ENCODE assay signal across 24 cellular contexts in the genomic region with DNA sequence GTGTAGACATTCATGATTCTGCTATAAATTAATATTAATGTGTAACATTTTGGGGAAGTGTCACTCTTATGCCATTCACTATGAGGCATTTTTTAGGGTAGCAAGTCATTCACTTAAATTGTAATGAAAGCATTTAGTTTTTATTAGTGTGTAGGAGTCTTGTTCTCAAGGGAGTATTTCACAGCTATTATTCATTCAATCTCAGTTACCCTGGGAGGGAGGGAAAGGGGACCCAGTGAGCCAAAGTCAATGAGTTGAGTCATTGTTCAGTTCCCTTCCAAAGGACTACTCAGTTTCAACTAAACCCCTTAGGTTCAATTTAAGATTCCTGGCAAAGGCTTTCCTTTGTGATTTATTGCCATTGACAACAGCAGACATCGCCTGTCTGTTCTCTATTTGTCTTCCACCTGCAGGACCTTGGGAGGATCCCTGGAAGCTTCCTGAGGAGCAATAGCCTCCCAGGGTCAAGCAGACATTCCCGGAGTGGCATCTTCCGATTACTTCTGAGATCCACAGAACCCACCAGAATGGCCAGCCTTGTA. TPM values are rescaled to one million over a fixed set of nuclear protein-coding genes. Genes with fewer than 3 reads are reported as not detected.
DNase-seq lines count a peak whose midpoint lies in the region; ATAC-seq and TF ChIP-seq lines count a peak whose summit lies in the region.
"Had no signal": no experiment of that assay in that cellular context is flagged by ENCODE, and none has a peak within 500 bp of the region (broad histone marks: within the 10 kb centered on the region; RNA-seq: fewer than 3 reads in every experiment).

No MANE protein-coding gene starts in this region.

- no peak overlapping the region for H3K4me3 ChIP-seq in heart left ventricle
- H3K4me3 ChIP-seq in mammary epithelial cell (replicated peaks in 1 of 3; ENCODE audit: insufficient read depth in 1 of 3, low read depth in 2 of 3, low read length in 3 of 3) = no peak overlapping the region
- no peak overlapping the region for H3K4me3 ChIP-seq in mesendoderm (ENCODE audit: low read length)
- H3K4me3 ChIP-seq: HAP-1, mucosa of descending colon, spleen had no signal

- H3K9me3 ChIP-seq in heart left ventricle = no peaks in the 10 kb centered on the region
- no peaks in the 10 kb centered on the region for H3K9me3 ChIP-seq in mammary epithelial cell (replicated peaks; ENCODE audit: insufficient read depth, low read length)
- H3K9me3 ChIP-seq: BE2C, HAP-1, mucosa of descending colon, spleen had no signal

- TF ChIP-seq CTCF in heart left ventricle (IDR thresholded peaks at IDR 0.05) = no peak
- no peak for TF ChIP-seq CTCF in mammary epithelial cell (conservative IDR thresholded peaks at IDR 0.05 in 1 of 2, IDR thresholded peaks at IDR 0.05 in 1 of 2; ENCODE audit: extremely low read depth in 1 of 2, insufficient read depth in 1 of 2, low read depth in 1 of 2, low read length in 2 of 2)

- H3K4me1 ChIP-seq in heart left ventricle = no peaks in the 10 kb centered on the region
- peaks cover 10% of the 10 kb centered on the region for H3K4me1 ChIP-seq in mammary epithelial cell (ENCODE audit: insufficient read depth, low read length)
- H3K4me1 ChIP-seq in mesendoderm (ENCODE audit: control insufficient read depth, low read depth, low read length) = no peaks in the 10 kb centered on the region
- H3K4me1 ChIP-seq: BE2C, spleen had no signal

- H3K9ac ChIP-seq in mammary epithelial cell (ENCODE audit: insufficient read depth, low read length) (no peak overlapping the region), mesendoderm (ENCODE audit: low read length) (no peak overlapping the region)

- H2BK120ac ChIP-seq in mesendoderm (ENCODE audit: low read depth, low read length) = no peak overlapping the region

- no peak overlapping the region for H3K4ac ChIP-seq in mesendoderm (ENCODE audit: low read depth, low read length)

- no peak overlapping the region for H3K23ac ChIP-seq in mesendoderm (ENCODE audit: low read length)

- dilution Hi-C loops in mammary epithelial cell (cut with HindIII; ENCODE audit: low sequenced_read_pairs) = no loop called here

- no TSS peak for BruUV-seq in mammary epithelial cell (replicated peaks; lab: Mats Ljungman, UMichigan)

- H3K79me2 ChIP-seq in mammary epithelial cell (ENCODE audit: insufficient read depth, low read length) (no peaks in the 10 kb centered on the region), mesendoderm (ENCODE audit: control insufficient read depth, insufficient read depth, low read length) (no peaks in the 10 kb centered on the region)

- in situ Hi-C loops in mammary epithelial cell (cut with MboI; ENCODE audit: low sequenced_read_pairs in 2 of 2) = no loop called here

- no peaks in the 10 kb centered on the region for H3K79me1 ChIP-seq in mesendoderm (ENCODE audit: low read length)

- no peak overlapping the region for H2BK15ac ChIP-seq in mesendoderm (replicated peaks; ENCODE audit: low read depth)

- no peak overlapping the region for H4K5ac ChIP-seq in mesendoderm (ENCODE audit: low read length)

- CTCF ChIA-PET in mammary epithelial cell (lab: Charles Lee; ENCODE audit: low non-redundant PET) = no interaction called here

- H3K36me3 ChIP-seq in heart left ventricle (no peaks in the 10 kb centered on the region), mammary epithelial cell (ENCODE audit: insufficient read depth, low read length) (no peaks in the 10 kb centered on the region), mesendoderm (ENCODE audit: control insufficient read depth, insufficient read depth, low read length) (no peaks in the 10 kb centered on the region)
- H3K36me3 ChIP-seq: BE2C, brain microvascular endothelial cell, HAP-1, spleen had no signal

- no peak overlapping the region for H3K56ac ChIP-seq in mesendoderm (ENCODE audit: low read length)

- H4K8ac ChIP-seq in mesendoderm (ENCODE audit: low read depth, low read length) = no peak overlapping the region

- no peak for TF ChIP-seq POLR2A in heart left ventricle (IDR thresholded peaks at IDR 0.05)

- H2AK5ac ChIP-seq in mesendoderm (ENCODE audit: low read length) = no peak overlapping the region

- H3K27ac ChIP-seq in heart left ventricle = no peak overlapping the region
- H3K27ac ChIP-seq in mammary epithelial cell (ENCODE audit: insufficient read depth, low read depth, low read length) = no peak overlapping the region
- no peak overlapping the region for H3K27ac ChIP-seq in mesendoderm (ENCODE audit: low read depth, low read length)
- H3K27ac ChIP-seq: brain microvascular endothelial cell, spleen had no signal

- no peak overlapping the region for H2AFZ ChIP-seq in mammary epithelial cell (ENCODE audit: low read depth, low read length)

- intact Hi-C loops in heart left ventricle (cut with DNase I) = no loop called here
- intact Hi-C loops in cardiac septum (cut with DNase I) = no loop called here
- intact Hi-C loops in mammary epithelial cell (cut with micrococcal nuclease) = no loop called here

- H3K18ac ChIP-seq in mesendoderm (ENCODE audit: low read length) = no peak overlapping the region

- 73 to 88% (median 85%) methylated on average over 3 of the region's 3 CpGs for WGBS in heart left ventricle, 4 donors
- 70% methylated on average over 3 of the region's 3 CpGs for WGBS in mammary epithelial cell (ENCODE audit: low coverage, missing lambda C conversion rate)
- WGBS in mesendoderm (ENCODE audit: extremely low coverage, insufficient coverage, low lambda C conversion rate) = no CpG with 5 or more reads among the region's 3 CpGs

- no peak for DNase-seq in heart left ventricle
- DNase-seq in cardiac septum (ENCODE audit: low spot score) = no peak
- peak; percentile 74 for DNase-seq in mammary epithelial cell
- DNase-seq in hepatic stellate cell (ENCODE audit: low spot score) = peak; percentile 14
- DNase-seq in mesendoderm = no peak
- DNase-seq in NOMO-1 treated with DMSO at 0.1 percent for 48 hours (lab: John Stamatoyannopoulos, UW; ENCODE audit: unreplicated experiment) = no peak
- DNase-seq in NCI-H1048 (lab: John Stamatoyannopoulos, UW) = no peak
- no peak for DNase-seq in DMS79 treated with DMSO at 0.1 percent for 48 hours (lab: John Stamatoyannopoulos, UW)
- DNase-seq: 8988T; activated CD4-positive, alpha-beta T cell treated with anti-CD3 and anti-CD28 coated beads, Interleukin-2, amount 50 U/mL, for 1 hour; activated effector memory CD4-positive, alpha-beta T cell treated with Interleukin-2 at 50 U/mL for 16 hours; activated naive CD8-positive, alpha-beta T cell treated with anti-CD3 and anti-CD28 coated beads, Interleukin-2, amount 50 U/mL, for 24 hours; BE2C; brain microvascular endothelial cell; Calu3; Karpas-422; mucosa of descending colon; NCI-H1105; NCI-H2081 treated with DMSO at 0.1 percent for 48 hours; NCI-H510A treated with DMSO at 0.1 percent for 48 hours; SHP77; spleen; stimulated activated CD4-positive, alpha-beta T cell treated with anti-CD3 and anti-CD28 coated beads, Interleukin-4, amount 100 ng/mL, for 4 hours had no signal

- H3K4me2 ChIP-seq in mammary epithelial cell (ENCODE audit: insufficient read depth, low read depth, low read length) (no peak overlapping the region), mesendoderm (ENCODE audit: low read length) (no peak overlapping the region)

- ATAC-seq in heart left ventricle = peak in 3 of 4 donors; percentile 30 to 88 (median 42)
- ATAC-seq: activated naive CD8-positive, alpha-beta T cell treated with anti-CD3 and anti-CD28 coated beads, Interleukin-2, amount 50 U/mL, for 24 hours; mucosa of descending colon had no signal

- H3K27me3 ChIP-seq in heart left ventricle (no peaks in the 10 kb centered on the region), mammary epithelial cell (ENCODE audit: insufficient read depth, low read length) (no peaks in the 10 kb centered on the region), mesendoderm (ENCODE audit: insufficient read depth, low read length, poor library complexity) (no peaks in the 10 kb centered on the region)
- H3K27me3 ChIP-seq: brain microvascular endothelial cell, spleen had no signal

- H4K20me1 ChIP-seq in mammary epithelial cell (ENCODE audit: insufficient read depth, low read length) = no peaks in the 10 kb centered on the region

- H2BK5ac ChIP-seq in mesendoderm (ENCODE audit: low read length) = no peak overlapping the region

RNA-seq across cellular contexts. Expression of a gene that starts 29.3 kb away (rescaled TPM):
- 10 to 100 TPM; 20.6 to 44.6 (median 30.9) TPM for total RNA-seq in heart left ventricle
- 10 to 100 TPM in 1 of 2 donors, 1 to 10 TPM in 1; 5.2 to 13.2 TPM for polyA plus RNA-seq in heart left ventricle
- total RNA-seq in cardiac septum = 37.8 TPM
- 10 to 100 TPM; 31.3 to 35.3 TPM for total RNA-seq in mammary epithelial cell
- polyA plus RNA-seq in mammary epithelial cell = 12.2 TPM
- polyA minus RNA-seq in mammary epithelial cell = 46.8 TPM
- 15.3 TPM for polyA plus RNA-seq in mesendoderm (2013, experiment 1 of 2)
- 14.8 TPM for polyA plus RNA-seq in mesendoderm (2013, experiment 2 of 2)

Comparison
In these comparisons a context has a peak if more than half of its experiments do, and no peak if none do; other contexts are left out.
1. DNase-seq: peak in mammary epithelial cell (single experiment) and hepatic stellate cell (single experiment); none in heart left ventricle (0 of 5), cardiac septum (single experiment), mesendoderm (single experiment), NOMO-1 treated with DMSO at 0.1 percent for 48 hours (single experiment), NCI-H1048 (single experiment) and DMS79 treated with DMSO at 0.1 percent for 48 hours (single experiment).